ENCODE assay signal across 14 cellular contexts in the genomic region with DNA sequence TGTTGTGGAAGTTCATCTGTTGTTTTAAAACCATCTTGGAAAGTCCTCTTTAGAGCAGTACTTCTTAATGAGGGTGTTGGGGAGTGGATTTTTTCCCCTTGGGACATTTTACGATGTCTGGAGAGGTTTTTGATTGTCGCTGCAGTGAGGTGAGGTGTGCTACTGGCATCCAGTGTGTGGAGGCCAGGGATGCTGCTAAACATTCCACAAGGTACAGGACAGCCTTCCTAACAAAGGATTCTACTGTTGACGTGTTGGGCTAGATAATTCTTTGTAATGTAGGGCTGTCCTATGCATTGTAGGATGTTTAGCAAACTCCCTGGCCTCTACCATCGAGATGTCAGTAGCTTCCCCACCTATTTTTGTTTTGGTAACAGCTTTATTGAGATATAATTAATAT.
"Had no signal": no experiment of that assay in that cellular context is flagged by ENCODE, and none has a peak within 500 bp of the region (broad histone marks: within the 10 kb centered on the region; RNA-seq: fewer than 3 reads in every experiment).

No MANE protein-coding gene starts in this region.

- H3K9me3 ChIP-seq: tibial artery, uterus had no signal

- H3K36me3 ChIP-seq: brain microvascular endothelial cell, uterus had no signal

- H3K4me3 Mint-ChIP-seq: activated naive CD8-positive, alpha-beta T cell treated with anti-CD3 and anti-CD28 coated beads, Interleukin-2, amount 10 ng/mL, durations not matched to agents 7 days and 5 days; stimulated activated effector memory CD8-positive, alpha-beta T cell treated with anti-CD3 and anti-CD28 coated beads, Interleukin-12 subunit alpha, Interleukin-12 subunit beta, amount 100 ng/mL, for 72 hours had no signal

- H3K27ac Mint-ChIP-seq: activated naive CD8-positive, alpha-beta T cell treated with anti-CD3 and anti-CD28 coated beads, Interleukin-2, amount 10 ng/mL, durations not matched to agents 7 days and 5 days; stimulated activated effector memory CD8-positive, alpha-beta T cell treated with anti-CD3 and anti-CD28 coated beads, Interleukin-12 subunit alpha, Interleukin-12 subunit beta, amount 100 ng/mL, for 72 hours had no signal

- H3K27ac ChIP-seq: brain microvascular endothelial cell, parathyroid adenoma, tibial artery had no signal

- DNase-seq: activated CD4-positive, alpha-beta T cell treated with anti-CD3 and anti-CD28 coated beads, Interleukin-2, amount 50 U/mL, for 48 hours; activated CD4-positive, CD25-positive, alpha-beta regulatory T cell treated with anti-CD3 and anti-CD28 coated beads, Interleukin-2, amount 50 U/mL, for 72 hours; activated naive CD8-positive, alpha-beta T cell treated with anti-CD3 and anti-CD28 coated beads, Interleukin-2, amount 10 ng/mL, durations not matched to agents 7 days and 5 days; anterior cingulate cortex; brain microvascular endothelial cell; cortex of kidney; effector CD4-positive, alpha-beta T cell; foreskin fibroblast; glutamatergic neuron; T1000; tibial artery; uterus had no signal

- H3K9me3 Mint-ChIP-seq: stimulated activated effector memory CD8-positive, alpha-beta T cell treated with anti-CD3 and anti-CD28 coated beads, Interleukin-12 subunit alpha, Interleukin-12 subunit beta, amount 100 ng/mL, for 72 hours had no signal

- H3K27me3 Mint-ChIP-seq: activated naive CD8-positive, alpha-beta T cell treated with anti-CD3 and anti-CD28 coated beads, Interleukin-2, amount 10 ng/mL, durations not matched to agents 7 days and 5 days had no signal

- H3K4me1 ChIP-seq: parathyroid adenoma, tibial artery, uterus had no signal

- H3K27me3 ChIP-seq: brain microvascular endothelial cell, tibial artery, uterus had no signal

- H3K4me3 ChIP-seq: tibial artery, uterus had no signal

- ATAC-seq: stimulated activated effector memory CD8-positive, alpha-beta T cell treated with anti-CD3 and anti-CD28 coated beads, Interleukin-12 subunit alpha, Interleukin-12 subunit beta, amount 100 ng/mL, for 72 hours had no signal
